In genomic region chr10:17444062-17444714, GRCh38 we compare ENCODE assay signal across 11 cellular contexts. TPM values are rescaled to one million over a fixed set of nuclear protein-coding genes. Genes with fewer than 3 reads are reported as not detected.
DNase-seq lines count a peak whose midpoint lies in the region; ATAC-seq lines count a peak whose summit lies in the region.
"Had no signal": no experiment of that assay in that cellular context is flagged by ENCODE, and none has a peak within 500 bp of the region (broad histone marks: within the 10 kb centered on the region; RNA-seq: fewer than 3 reads in every experiment).

No MANE protein-coding gene starts in this region.

- no peaks in the 10 kb centered on the region for H3K36me3 Mint-ChIP-seq in activated naive CD8-positive, alpha-beta T cell treated with anti-CD3 and anti-CD28 coated beads, Interleukin-2, amount 10 ng/mL, durations not matched to agents 7 days and 5 days
- H3K36me3 Mint-ChIP-seq: IgD-negative memory B cell had no signal

- peaks cover 7% of the 10 kb centered on the region for H3K4me1 Mint-ChIP-seq in activated naive CD8-positive, alpha-beta T cell treated with anti-CD3 and anti-CD28 coated beads, Interleukin-2, amount 10 ng/mL, durations not matched to agents 7 days and 5 days

- DNase-seq in ELR (ENCODE audit: low read depth) (peak; percentile 27), COLO829 (ENCODE audit: low spot score) (no peak), HuH-7.5 (ENCODE audit: low spot score) (no peak), DMS153 (lab: John Stamatoyannopoulos, UW) (no peak), COR-L47 (lab: John Stamatoyannopoulos, UW) (no peak)
- no peak for DNase-seq in activated naive CD8-positive, alpha-beta T cell treated with anti-CD3 and anti-CD28 coated beads, Interleukin-2, amount 10 ng/mL, durations not matched to agents 7 days and 5 days
- DNase-seq: stimulated activated CD4-positive, alpha-beta T cell treated with anti-CD3 and anti-CD28 coated beads, Interleukin-2, amount 100 ng/mL, for 48 hours had no signal

- no peak overlapping the region for H3K27ac Mint-ChIP-seq in activated naive CD8-positive, alpha-beta T cell treated with anti-CD3 and anti-CD28 coated beads, Interleukin-2, amount 10 ng/mL, durations not matched to agents 7 days and 5 days
- H3K27ac Mint-ChIP-seq: IgD-negative memory B cell had no signal

- H3K9me3 Mint-ChIP-seq in activated naive CD8-positive, alpha-beta T cell treated with anti-CD3 and anti-CD28 coated beads, Interleukin-2, amount 10 ng/mL, durations not matched to agents 7 days and 5 days: peaks cover 4% of the 10 kb centered on the region

- peak overlapping the region; percentile 35 for H3K4me3 Mint-ChIP-seq in activated naive CD8-positive, alpha-beta T cell treated with anti-CD3 and anti-CD28 coated beads, Interleukin-2, amount 10 ng/mL, durations not matched to agents 7 days and 5 days
- H3K4me3 Mint-ChIP-seq: IgD-negative memory B cell had no signal

- H3K27me3 Mint-ChIP-seq in activated naive CD8-positive, alpha-beta T cell treated with anti-CD3 and anti-CD28 coated beads, Interleukin-2, amount 10 ng/mL, durations not matched to agents 7 days and 5 days: peaks cover 22% of the 10 kb centered on the region

- POLR2A ChIA-PET in activated naive CD8-positive, alpha-beta T cell treated with anti-CD3 and anti-CD28 coated beads, Interleukin-2, amount 10 ng/mL, durations not matched to agents 7 days and 5 days (lab: Charles Lee): interaction anchor here (0.6 kb wide), 1 partner anchor 17 kb away, joined by 3 read pairs; no protein-coding TSS in a partner anchor

- ATAC-seq in GM19043 (IDR thresholded peaks at IDR 0.05; ENCODE audit: low read depth, unreplicated experiment) (peak; percentile 87), HG03064 (IDR thresholded peaks at IDR 0.05; ENCODE audit: low read depth, unreplicated experiment) (peak; percentile 73)
- peak; percentile 66 for ATAC-seq in activated naive CD8-positive, alpha-beta T cell treated with anti-CD3 and anti-CD28 coated beads, Interleukin-2, amount 10 ng/mL, durations not matched to agents 7 days and 5 days (ENCODE audit: low read depth)

RNA-seq across cellular contexts. Expression of gene ST8SIA6, which starts 10.2 kb away (rescaled TPM):
- under 1 TPM; 0.34 to 0.61 TPM for total RNA-seq in activated naive CD8-positive, alpha-beta T cell treated with anti-CD3 and anti-CD28 coated beads, Interleukin-2, amount 10 ng/mL, durations not matched to agents 7 days and 5 days
- total RNA-seq: cardiac muscle cell had no signal
